In genomic region chr1:146032613-146033219, GRCh38 we compare ENCODE assay signal across 1 cellular context.
TF ChIP-seq lines count a peak whose summit lies in the region.

No MANE protein-coding gene starts in this region.

TF ChIP-seq in K562, 482 proteins besides CTCF, POLR2A, EP300 and RAD21 (continued from another document and continues in another):
- TF ChIP-seq RCOR1 (IDR thresholded peaks at IDR 0.05; ENCODE audit: borderline replicate concordance in 1 of 2, low read depth in 2 of 2, low read length in 2 of 2): 0 out of 4 replicates have a peak, but pooled peaks of 1 of the 2 experiments have one; percentile 7
- no peak for TF ChIP-seq CEBPG (CRISPR knock-in tag; IDR thresholded peaks at IDR 0.05)
- TF ChIP-seq CEBPG (tag; conservative IDR thresholded peaks at IDR 0.05 in 1 of 2, IDR thresholded peaks at IDR 0.05 in 1 of 2): no peak
- TF ChIP-seq, protein P1, sequence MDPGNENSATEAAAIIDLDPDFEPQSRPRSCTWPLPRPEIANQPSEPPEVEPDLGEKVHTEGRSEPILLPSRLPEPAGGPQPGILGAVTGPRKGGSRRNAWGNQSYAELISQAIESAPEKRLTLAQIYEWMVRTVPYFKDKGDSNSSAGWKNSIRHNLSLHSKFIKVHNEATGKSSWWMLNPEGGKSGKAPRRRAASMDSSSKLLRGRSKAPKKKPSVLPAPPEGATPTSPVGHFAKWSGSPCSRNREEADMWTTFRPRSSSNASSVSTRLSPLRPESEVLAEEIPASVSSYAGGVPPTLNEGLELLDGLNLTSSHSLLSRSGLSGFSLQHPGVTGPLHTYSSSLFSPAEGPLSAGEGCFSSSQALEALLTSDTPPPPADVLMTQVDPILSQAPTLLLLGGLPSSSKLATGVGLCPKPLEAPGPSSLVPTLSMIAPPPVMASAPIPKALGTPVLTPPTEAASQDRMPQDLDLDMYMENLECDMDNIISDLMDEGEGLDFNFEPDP (CRISPR knock-in tag; IDR thresholded peaks at IDR 0.05): no peak
- TF ChIP-seq, protein P2, sequence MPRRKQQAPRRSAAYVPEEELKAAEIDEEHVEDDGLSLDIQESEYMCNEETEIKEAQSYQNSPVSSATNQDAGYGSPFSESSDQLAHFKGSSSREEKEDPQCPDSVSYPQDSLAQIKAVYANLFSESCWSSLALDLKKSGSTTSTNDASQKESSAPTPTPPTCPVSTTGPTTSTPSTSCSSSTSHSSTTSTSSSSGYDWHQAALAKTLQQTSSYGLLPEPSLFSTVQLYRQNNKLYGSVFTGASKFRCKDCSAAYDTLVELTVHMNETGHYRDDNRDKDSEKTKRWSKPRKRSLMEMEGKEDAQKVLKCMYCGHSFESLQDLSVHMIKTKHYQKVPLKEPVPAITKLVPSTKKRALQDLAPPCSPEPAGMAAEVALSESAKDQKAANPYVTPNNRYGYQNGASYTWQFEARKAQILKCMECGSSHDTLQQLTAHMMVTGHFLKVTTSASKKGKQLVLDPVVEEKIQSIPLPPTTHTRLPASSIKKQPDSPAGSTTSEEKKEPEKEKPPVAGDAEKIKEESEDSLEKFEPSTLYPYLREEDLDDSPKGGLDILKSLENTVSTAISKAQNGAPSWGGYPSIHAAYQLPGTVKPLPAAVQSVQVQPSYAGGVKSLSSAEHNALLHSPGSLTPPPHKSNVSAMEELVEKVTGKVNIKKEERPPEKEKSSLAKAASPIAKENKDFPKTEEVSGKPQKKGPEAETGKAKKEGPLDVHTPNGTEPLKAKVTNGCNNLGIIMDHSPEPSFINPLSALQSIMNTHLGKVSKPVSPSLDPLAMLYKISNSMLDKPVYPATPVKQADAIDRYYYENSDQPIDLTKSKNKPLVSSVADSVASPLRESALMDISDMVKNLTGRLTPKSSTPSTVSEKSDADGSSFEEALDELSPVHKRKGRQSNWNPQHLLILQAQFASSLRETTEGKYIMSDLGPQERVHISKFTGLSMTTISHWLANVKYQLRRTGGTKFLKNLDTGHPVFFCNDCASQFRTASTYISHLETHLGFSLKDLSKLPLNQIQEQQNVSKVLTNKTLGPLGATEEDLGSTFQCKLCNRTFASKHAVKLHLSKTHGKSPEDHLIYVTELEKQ (CRISPR knock-in tag; IDR thresholded peaks at IDR 0.05): no peak
- TF ChIP-seq RNF219 (CRISPR knock-in tag; IDR thresholded peaks at IDR 0.05): no peak
- TF ChIP-seq HNRNPUL1 (IDR thresholded peaks at IDR 0.05; ENCODE audit: low read length): no peak
- peak; percentile 26; the same call in 1 of the 2 replicates for TF ChIP-seq LEF1 (IDR thresholded peaks at IDR 0.05)
- no peak for TF ChIP-seq CREM (IDR thresholded peaks at IDR 0.05; ENCODE audit: low read depth)
- no peak for TF ChIP-seq ZC3H11A (IDR thresholded peaks at IDR 0.05; ENCODE audit: low read depth, low read length)
- no peak for TF ChIP-seq ZNF561 (CRISPR knock-in tag; conservative IDR thresholded peaks at IDR 0.05)
- no peak for TF ChIP-seq TEAD4 (IDR thresholded peaks at IDR 0.05; ENCODE audit: low read length)
- no peak for TF ChIP-seq TEAD4 (CRISPR knock-in tag; IDR thresholded peaks at IDR 0.05; ENCODE audit: borderline replicate concordance)
- TF ChIP-seq ZBTB1 (CRISPR knock-in tag; IDR thresholded peaks at IDR 0.05; ENCODE audit: borderline replicate concordance, low read depth): no peak
- TF ChIP-seq, protein P3, sequence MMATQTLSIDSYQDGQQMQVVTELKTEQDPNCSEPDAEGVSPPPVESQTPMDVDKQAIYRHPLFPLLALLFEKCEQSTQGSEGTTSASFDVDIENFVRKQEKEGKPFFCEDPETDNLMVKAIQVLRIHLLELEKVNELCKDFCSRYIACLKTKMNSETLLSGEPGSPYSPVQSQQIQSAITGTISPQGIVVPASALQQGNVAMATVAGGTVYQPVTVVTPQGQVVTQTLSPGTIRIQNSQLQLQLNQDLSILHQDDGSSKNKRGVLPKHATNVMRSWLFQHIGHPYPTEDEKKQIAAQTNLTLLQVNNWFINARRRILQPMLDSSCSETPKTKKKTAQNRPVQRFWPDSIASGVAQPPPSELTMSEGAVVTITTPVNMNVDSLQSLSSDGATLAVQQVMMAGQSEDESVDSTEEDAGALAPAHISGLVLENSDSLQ (IDR thresholded peaks at IDR 0.05): 0 out of 2 replicates have a peak, but pooled peaks have one; percentile 18
- no peak for TF ChIP-seq CHD4 (IDR thresholded peaks at IDR 0.05; ENCODE audit: insufficient read depth, insufficient replicate concordance, low read depth, low read length, poor library complexity, severe bottlenecking)
- TF ChIP-seq EHMT2 (IDR thresholded peaks at IDR 0.05): peak; percentile 28; the same call in 1 of the 2 replicates
- no peak for TF ChIP-seq EGR1 (conservative IDR thresholded peaks at IDR 0.05)
- no peak; the same call in 1 of the 2 replicates for TF ChIP-seq SMC3 (conservative IDR thresholded peaks at IDR 0.05; ENCODE audit: insufficient read depth, low read depth, low read length)
- no peak for TF ChIP-seq STAT5A (IDR thresholded peaks at IDR 0.05; ENCODE audit: borderline replicate concordance, low read length)
- TF ChIP-seq BCOR (IDR thresholded peaks at IDR 0.05): 0 out of 2 replicates have a peak, but pooled peaks have one; percentile 11
- TF ChIP-seq ZNF232 (CRISPR knock-in tag; IDR thresholded peaks at IDR 0.05): no peak
- no peak for TF ChIP-seq ZNF384 (IDR thresholded peaks at IDR 0.05; ENCODE audit: low read depth, low read length)
- 0 out of 2 replicates have a peak, but pooled peaks have one; percentile 18 for TF ChIP-seq CTBP1 (IDR thresholded peaks at IDR 0.05; ENCODE audit: borderline replicate concordance)
- TF ChIP-seq TOE1 (IDR thresholded peaks at IDR 0.05; ENCODE audit: borderline replicate concordance): no peak
- TF ChIP-seq TOE1 (CRISPR knock-in tag; IDR thresholded peaks at IDR 0.05; ENCODE audit: borderline replicate concordance, low read depth): no peak
- TF ChIP-seq, protein P4, sequence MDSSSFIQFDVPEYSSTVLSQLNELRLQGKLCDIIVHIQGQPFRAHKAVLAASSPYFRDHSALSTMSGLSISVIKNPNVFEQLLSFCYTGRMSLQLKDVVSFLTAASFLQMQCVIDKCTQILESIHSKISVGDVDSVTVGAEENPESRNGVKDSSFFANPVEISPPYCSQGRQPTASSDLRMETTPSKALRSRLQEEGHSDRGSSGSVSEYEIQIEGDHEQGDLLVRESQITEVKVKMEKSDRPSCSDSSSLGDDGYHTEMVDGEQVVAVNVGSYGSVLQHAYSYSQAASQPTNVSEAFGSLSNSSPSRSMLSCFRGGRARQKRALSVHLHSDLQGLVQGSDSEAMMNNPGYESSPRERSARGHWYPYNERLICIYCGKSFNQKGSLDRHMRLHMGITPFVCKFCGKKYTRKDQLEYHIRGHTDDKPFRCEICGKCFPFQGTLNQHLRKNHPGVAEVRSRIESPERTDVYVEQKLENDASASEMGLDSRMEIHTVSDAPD (CRISPR knock-in tag; IDR thresholded peaks at IDR 0.05): no peak
- TF ChIP-seq KLF1 (tag; IDR thresholded peaks at IDR 0.05): no peak
- peak in 1 of 2 experiments; percentile 36; a peak in 1 of 4 replicates for TF ChIP-seq SRF (CRISPR knock-in tag; IDR thresholded peaks at IDR 0.05)
- no peak for TF ChIP-seq POLR2B (IDR thresholded peaks at IDR 0.05; ENCODE audit: low read depth, partially characterized antibody)
- TF ChIP-seq NCOA6 (IDR thresholded peaks at IDR 0.05): no peak
- TF ChIP-seq KAT2B (IDR thresholded peaks at IDR 0.05; ENCODE audit: low read depth, low read length): no peak
- TF ChIP-seq ZBED1 (IDR thresholded peaks at IDR 0.05): no peak
- no peak for TF ChIP-seq ZNF318 (IDR thresholded peaks at IDR 0.05; ENCODE audit: borderline replicate concordance in 1 of 2, low read depth in 1 of 2)
- TF ChIP-seq TAL1 (IDR thresholded peaks at IDR 0.05): no peak
- TF ChIP-seq ATF2 (CRISPR knock-in tag; IDR thresholded peaks at IDR 0.05): no peak
- TF ChIP-seq ATF4 (CRISPR knock-in tag; IDR thresholded peaks at IDR 0.05): no peak
- TF ChIP-seq BRD9 (IDR thresholded peaks at IDR 0.05; ENCODE audit: low read depth, partially characterized antibody): no peak
